34 cellular contexts compared by ENCODE assay signal in genomic region chr20:47963022-47963421, GRCh38.
"Had no signal": no experiment of that assay in that cellular context is flagged by ENCODE, and none has a peak within 500 bp of the region (broad histone marks: within the 10 kb centered on the region; RNA-seq: fewer than 3 reads in every experiment).

No MANE protein-coding gene starts in this region.

- H3K9me3 Mint-ChIP-seq: activated B cell treated with CpG ODN at 0.5 μM for 24 hours; activated CD8-positive, alpha-beta T cell treated with anti-CD3 and anti-CD28 coated beads for 36 hours; activated T-cell treated with anti-CD3 and anti-CD28 coated beads, Interleukin-2, amount 50 U/mL, for 4 hours; activated T-helper 17 cell treated with anti-CD3 and anti-CD28 coated beads, Interleukin-2, amount 50 U/mL, for 72 hours; effector memory CD8-positive, alpha-beta T cell; T-helper 2 cell treated with Interferon-gamma antibody and Interleukin-4, amounts not matched to agents 5 μg/mL and 100 μg/mL, for 36 hours had no signal

- ATAC-seq: activated CD4-positive, CD25-positive, alpha-beta regulatory T cell treated with anti-CD3 and anti-CD28 coated beads, Interleukin-2, amount 50 U/mL, for 24 hours; activated CD8-positive, alpha-beta T cell treated with anti-CD3 and anti-CD28 coated beads for 36 hours; activated T-cell treated with anti-CD3 and anti-CD28 coated beads, Interleukin-2, amount 50 U/mL, for 4 hours; activated T-helper 17 cell treated with anti-CD3 and anti-CD28 coated beads, Interleukin-2, amount 50 U/mL, for 72 hours; body of pancreas; effector memory CD8-positive, alpha-beta T cell; foreskin keratinocyte; gastrocnemius medialis; heart left ventricle; T-helper 17 cell had no signal

- DNase-seq: activated B cell treated with CpG ODN at 0.5 μM for 24 hours; activated CD4-positive, alpha-beta T cell treated with anti-CD3 and anti-CD28 coated beads for 48 hours; activated CD4-positive, alpha-beta T cell treated with anti-CD3 and anti-CD28 coated beads, Interleukin-2, amount 50 U/mL, for 1 hour; activated CD4-positive, alpha-beta T cell treated with anti-CD3 and anti-CD28 coated beads, Interleukin-2, amount 50 U/mL, for 48 hours; activated CD8-positive, alpha-beta memory T cell treated with anti-CD3 and anti-CD28 coated beads for 24 hours; activated CD8-positive, alpha-beta T cell treated with anti-CD3 and anti-CD28 coated beads for 36 hours; activated effector memory CD4-positive, alpha-beta T cell treated with Interleukin-2 at 50 U/mL for 16 hours; activated gamma-delta T cell treated with Interleukin-2 at 50 U/mL for 16 hours; activated naive CD4-positive, alpha-beta T cell treated with anti-CD3 and anti-CD28 coated beads, Interleukin-2, amount 50 U/mL, for 16 hours; activated naive CD4-positive, alpha-beta T cell treated with Interleukin-2 at 50 U/mL for 16 hours; activated T-cell treated with anti-CD3 and anti-CD28 coated beads, Interleukin-2, amount 50 U/mL, for 4 hours; adrenal gland; amygdala; aorta; body of pancreas; caudate nucleus; cortex of kidney; dermis blood vessel endothelial cell; effector CD4-positive, alpha-beta T cell; effector memory CD8-positive, alpha-beta T cell; erythroblast; foreskin keratinocyte; gastrocnemius medialis; glutamatergic neuron; heart left ventricle; T-helper 17 cell; T1000; WERI-Rb-1 had no signal

- H3K27me3 Mint-ChIP-seq: activated CD8-positive, alpha-beta T cell treated with anti-CD3 and anti-CD28 coated beads for 36 hours had no signal

- H3K27me3 ChIP-seq: adrenal gland, body of pancreas, esophagus muscularis mucosa, foreskin keratinocyte, gastrocnemius medialis, heart left ventricle had no signal

- H3K4me1 Mint-ChIP-seq: activated B cell treated with CpG ODN at 0.5 μM for 24 hours; activated T-helper 17 cell treated with anti-CD3 and anti-CD28 coated beads, Interleukin-2, amount 50 U/mL, for 72 hours had no signal

- H3K27ac Mint-ChIP-seq: activated B cell treated with CpG ODN at 0.5 μM for 24 hours; activated CD8-positive, alpha-beta T cell treated with anti-CD3 and anti-CD28 coated beads for 36 hours; activated naive CD8-positive, alpha-beta T cell; activated T-helper 17 cell treated with anti-CD3 and anti-CD28 coated beads, Interleukin-2, amount 50 U/mL, for 72 hours; effector memory CD8-positive, alpha-beta T cell; T-helper 2 cell treated with Interferon-gamma antibody and Interleukin-4, amounts not matched to agents 5 μg/mL and 100 μg/mL, for 36 hours had no signal

- H3K36me3 ChIP-seq: adrenal gland, esophagus muscularis mucosa, gastrocnemius medialis, heart left ventricle, WERI-Rb-1 had no signal

- FAIRE-seq: colon had no signal

- H3K9me3 ChIP-seq: adrenal gland, body of pancreas, esophagus muscularis mucosa, gastrocnemius medialis, heart left ventricle had no signal

- H3K4me3 Mint-ChIP-seq: activated B cell treated with CpG ODN at 0.5 μM for 24 hours; activated CD8-positive, alpha-beta T cell treated with anti-CD3 and anti-CD28 coated beads for 36 hours; activated naive CD8-positive, alpha-beta T cell; activated T-cell treated with anti-CD3 and anti-CD28 coated beads, Interleukin-2, amount 50 U/mL, for 4 hours; activated T-helper 17 cell treated with anti-CD3 and anti-CD28 coated beads, Interleukin-2, amount 50 U/mL, for 72 hours; effector memory CD8-positive, alpha-beta T cell; T-helper 17 cell; T-helper 2 cell treated with Interferon-gamma antibody and Interleukin-4, amounts not matched to agents 5 μg/mL and 100 μg/mL, for 36 hours had no signal

- H3K4me3 ChIP-seq: adrenal gland, body of pancreas, esophagus muscularis mucosa, gastrocnemius medialis, heart left ventricle had no signal

- H3K27ac ChIP-seq: adrenal gland, body of pancreas, esophagus muscularis mucosa, foreskin keratinocyte, gastrocnemius medialis, heart left ventricle, WERI-Rb-1 had no signal

- H3K36me3 Mint-ChIP-seq: activated naive CD8-positive, alpha-beta T cell had no signal

- H3K4me1 ChIP-seq: body of pancreas, foreskin keratinocyte, gastrocnemius medialis had no signal
